11 cellular contexts compared by ENCODE assay signal in genomic region chr7:28708033-28708451, GRCh38.
A peak's percentile ranks its signal among the peaks of the same experiment; 100 is the strongest.
DNase-seq lines count a peak whose midpoint lies in the region; ATAC-seq and TF ChIP-seq lines count a peak whose summit lies in the region.
"Had no signal": no experiment of that assay in that cellular context is flagged by ENCODE, and none has a peak within 500 bp of the region (broad histone marks: within the 10 kb centered on the region; RNA-seq: fewer than 3 reads in every experiment).

No MANE protein-coding gene starts in this region.

- H3K27me3 ChIP-seq in brain microvascular endothelial cell (replicated peaks), result no peaks in the 10 kb centered on the region
- H3K27me3 ChIP-seq: BLaER1 had no signal

- peak overlapping the region; percentile 43 for H3K4me3 ChIP-seq in AG10803 (ENCODE audit: low read length)
- H3K4me3 ChIP-seq in brain microvascular endothelial cell (ENCODE audit: low read depth, low read length), result no peak overlapping the region
- H3K4me3 ChIP-seq: BLaER1 had no signal

- H3K27ac ChIP-seq in brain microvascular endothelial cell, result no peak overlapping the region
- H3K27ac ChIP-seq: BLaER1 had no signal

- in situ Hi-C loops in brain microvascular endothelial cell (cut with HindIII; ENCODE audit: low pct_ligation_motif_present, low sequenced_read_pairs), result no loop called here

- DNase-seq in AG10803 (ENCODE audit: low read depth), result peak; percentile 83
- peak; percentile 32 for DNase-seq in RPMI7951 (ENCODE audit: low read depth)
- DNase-seq in glomerular visceral epithelial cell (ENCODE audit: extremely low spot score), result peak; percentile 68
- peak; percentile 22 for DNase-seq in non-pigmented ciliary epithelial cell (ENCODE audit: low read depth)
- DNase-seq in activated CD4-positive, alpha-beta T cell treated with anti-CD3 and anti-CD28 coated beads, Interleukin-2, amount 10 ng/mL, durations not matched to agents 24 days and 14 days, result no peak
- no peak for DNase-seq in brain microvascular endothelial cell
- DNase-seq in NCI-H2107 (lab: John Stamatoyannopoulos, UW), result no peak
- DNase-seq: activated CD8-positive, alpha-beta memory T cell treated with anti-CD3 and anti-CD28 coated beads for 24 hours; natural killer cell had no signal

- no peak for TF ChIP-seq CTCF in AG10803 (conservative IDR thresholded peaks at IDR 0.05; ENCODE audit: low read length)
- no peak for TF ChIP-seq CTCF in brain microvascular endothelial cell (IDR thresholded peaks at IDR 0.05; ENCODE audit: low read depth, low read length, missing control alignments)

- H3K27ac Mint-ChIP-seq in activated CD4-positive, alpha-beta T cell treated with anti-CD3 and anti-CD28 coated beads, Interleukin-2, amount 10 ng/mL, durations not matched to agents 24 days and 14 days, result no peak overlapping the region
- H3K27ac Mint-ChIP-seq: natural killer cell had no signal

- ATAC-seq in HG03378 (IDR thresholded peaks at IDR 0.05; ENCODE audit: unreplicated experiment), result no peak
- ATAC-seq: natural killer cell had no signal

- no peak overlapping the region for H3K4me3 Mint-ChIP-seq in activated CD4-positive, alpha-beta T cell treated with anti-CD3 and anti-CD28 coated beads, Interleukin-2, amount 10 ng/mL, durations not matched to agents 24 days and 14 days
- H3K4me3 Mint-ChIP-seq: natural killer cell had no signal

- no peaks in the 10 kb centered on the region for H3K9me3 Mint-ChIP-seq in activated CD4-positive, alpha-beta T cell treated with anti-CD3 and anti-CD28 coated beads, Interleukin-2, amount 10 ng/mL, durations not matched to agents 24 days and 14 days
- H3K9me3 Mint-ChIP-seq: natural killer cell had no signal

- no peaks in the 10 kb centered on the region for H3K36me3 Mint-ChIP-seq in activated CD4-positive, alpha-beta T cell treated with anti-CD3 and anti-CD28 coated beads, Interleukin-2, amount 10 ng/mL, durations not matched to agents 24 days and 14 days (ENCODE audit: low read depth)
- H3K36me3 Mint-ChIP-seq: natural killer cell had no signal

- intact Hi-C loops in activated CD4-positive, alpha-beta T cell treated with anti-CD3 and anti-CD28 coated beads, Interleukin-2, amount 10 ng/mL, durations not matched to agents 24 days and 14 days (cut with micrococcal nuclease), result no loop called here

- no peaks in the 10 kb centered on the region for H3K36me3 ChIP-seq in brain microvascular endothelial cell (replicated peaks)

- H3K27me3 Mint-ChIP-seq in activated CD4-positive, alpha-beta T cell treated with anti-CD3 and anti-CD28 coated beads, Interleukin-2, amount 10 ng/mL, durations not matched to agents 24 days and 14 days, result no peaks in the 10 kb centered on the region

- no peaks in the 10 kb centered on the region for H3K4me1 Mint-ChIP-seq in activated CD4-positive, alpha-beta T cell treated with anti-CD3 and anti-CD28 coated beads, Interleukin-2, amount 10 ng/mL, durations not matched to agents 24 days and 14 days
- H3K4me1 Mint-ChIP-seq: natural killer cell had no signal

Comparison
In these comparisons a context has a peak if more than half of its experiments do, and no peak if none do; other contexts are left out.
1. DNase-seq: peak in AG10803 (single experiment), RPMI7951 (single experiment), glomerular visceral epithelial cell (single experiment) and non-pigmented ciliary epithelial cell (single experiment); none in activated CD4-positive, alpha-beta T cell treated with anti-CD3 and anti-CD28 coated beads, Interleukin-2, amount 10 ng/mL, durations not matched to agents 24 days and 14 days (single experiment), brain microvascular endothelial cell (single experiment) and NCI-H2107 (single experiment).